Comparison of ENCODE assay signal across 1 cellular context in the genomic region with DNA sequence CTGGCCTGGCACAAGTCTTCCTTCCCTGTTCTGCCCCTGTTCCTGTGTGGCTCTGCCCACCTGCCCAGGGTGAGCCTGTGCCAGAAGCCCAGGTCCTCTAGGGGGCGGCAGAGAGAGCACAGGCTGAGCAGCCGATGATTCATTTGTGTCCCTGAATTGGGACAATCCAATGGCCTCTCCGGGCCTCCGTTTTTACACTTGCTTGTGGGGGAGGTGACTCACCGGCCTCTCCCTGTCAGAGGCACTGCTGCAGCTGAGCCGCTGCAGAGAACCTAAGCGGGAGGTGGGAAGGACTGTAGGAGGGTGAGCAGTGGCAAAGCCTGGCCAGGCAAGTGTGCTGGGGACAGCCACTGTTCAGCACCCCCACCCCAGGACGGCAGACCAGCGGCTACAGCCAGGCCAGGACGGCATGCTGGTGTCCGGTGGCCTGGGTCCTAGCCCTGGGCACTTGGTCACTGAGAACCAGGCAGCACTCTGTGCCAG.
TF ChIP-seq lines count a peak whose summit lies in the region.

No MANE protein-coding gene starts in this region.

TF ChIP-seq in H1, 55 proteins besides CTCF, POLR2A, EP300 and RAD21 (continued from another document):
- TF ChIP-seq ATF2 (IDR thresholded peaks at IDR 0.05; ENCODE audit: low read length): peak; percentile 61; the same call in 1 of the 2 replicates
- no peak for TF ChIP-seq CHD2 (IDR thresholded peaks at IDR 0.05; ENCODE audit: low read length)
- TF ChIP-seq RBBP5 (IDR thresholded peaks at IDR 0.05; ENCODE audit: borderline replicate concordance, low read depth, low read length): no peak
- peak; percentile 43; the same call in 1 of the 2 replicates for TF ChIP-seq JUN (IDR thresholded peaks at IDR 0.05; ENCODE audit: low read depth, low read length)
- no peak for TF ChIP-seq SUZ12 (IDR thresholded peaks at IDR 0.05; ENCODE audit: low read length)
- TF ChIP-seq KDM1A (IDR thresholded peaks at IDR 0.05; ENCODE audit: borderline replicate concordance, low read length): no peak
- TF ChIP-seq BACH1 (IDR thresholded peaks at IDR 0.05; ENCODE audit: low read length): no peak
- TF ChIP-seq TAF1 (IDR thresholded peaks at IDR 0.05; ENCODE audit: low read depth, low read length): 0 out of 2 replicates have a peak, but pooled peaks have one; percentile 21
- no peak for TF ChIP-seq SIX5 (IDR thresholded peaks at IDR 0.05; ENCODE audit: low read depth, low read length)
- no peak for TF ChIP-seq SAP30 (IDR thresholded peaks at IDR 0.05; ENCODE audit: insufficient read depth, insufficient replicate concordance, low read length)
- TF ChIP-seq, protein P1, sequence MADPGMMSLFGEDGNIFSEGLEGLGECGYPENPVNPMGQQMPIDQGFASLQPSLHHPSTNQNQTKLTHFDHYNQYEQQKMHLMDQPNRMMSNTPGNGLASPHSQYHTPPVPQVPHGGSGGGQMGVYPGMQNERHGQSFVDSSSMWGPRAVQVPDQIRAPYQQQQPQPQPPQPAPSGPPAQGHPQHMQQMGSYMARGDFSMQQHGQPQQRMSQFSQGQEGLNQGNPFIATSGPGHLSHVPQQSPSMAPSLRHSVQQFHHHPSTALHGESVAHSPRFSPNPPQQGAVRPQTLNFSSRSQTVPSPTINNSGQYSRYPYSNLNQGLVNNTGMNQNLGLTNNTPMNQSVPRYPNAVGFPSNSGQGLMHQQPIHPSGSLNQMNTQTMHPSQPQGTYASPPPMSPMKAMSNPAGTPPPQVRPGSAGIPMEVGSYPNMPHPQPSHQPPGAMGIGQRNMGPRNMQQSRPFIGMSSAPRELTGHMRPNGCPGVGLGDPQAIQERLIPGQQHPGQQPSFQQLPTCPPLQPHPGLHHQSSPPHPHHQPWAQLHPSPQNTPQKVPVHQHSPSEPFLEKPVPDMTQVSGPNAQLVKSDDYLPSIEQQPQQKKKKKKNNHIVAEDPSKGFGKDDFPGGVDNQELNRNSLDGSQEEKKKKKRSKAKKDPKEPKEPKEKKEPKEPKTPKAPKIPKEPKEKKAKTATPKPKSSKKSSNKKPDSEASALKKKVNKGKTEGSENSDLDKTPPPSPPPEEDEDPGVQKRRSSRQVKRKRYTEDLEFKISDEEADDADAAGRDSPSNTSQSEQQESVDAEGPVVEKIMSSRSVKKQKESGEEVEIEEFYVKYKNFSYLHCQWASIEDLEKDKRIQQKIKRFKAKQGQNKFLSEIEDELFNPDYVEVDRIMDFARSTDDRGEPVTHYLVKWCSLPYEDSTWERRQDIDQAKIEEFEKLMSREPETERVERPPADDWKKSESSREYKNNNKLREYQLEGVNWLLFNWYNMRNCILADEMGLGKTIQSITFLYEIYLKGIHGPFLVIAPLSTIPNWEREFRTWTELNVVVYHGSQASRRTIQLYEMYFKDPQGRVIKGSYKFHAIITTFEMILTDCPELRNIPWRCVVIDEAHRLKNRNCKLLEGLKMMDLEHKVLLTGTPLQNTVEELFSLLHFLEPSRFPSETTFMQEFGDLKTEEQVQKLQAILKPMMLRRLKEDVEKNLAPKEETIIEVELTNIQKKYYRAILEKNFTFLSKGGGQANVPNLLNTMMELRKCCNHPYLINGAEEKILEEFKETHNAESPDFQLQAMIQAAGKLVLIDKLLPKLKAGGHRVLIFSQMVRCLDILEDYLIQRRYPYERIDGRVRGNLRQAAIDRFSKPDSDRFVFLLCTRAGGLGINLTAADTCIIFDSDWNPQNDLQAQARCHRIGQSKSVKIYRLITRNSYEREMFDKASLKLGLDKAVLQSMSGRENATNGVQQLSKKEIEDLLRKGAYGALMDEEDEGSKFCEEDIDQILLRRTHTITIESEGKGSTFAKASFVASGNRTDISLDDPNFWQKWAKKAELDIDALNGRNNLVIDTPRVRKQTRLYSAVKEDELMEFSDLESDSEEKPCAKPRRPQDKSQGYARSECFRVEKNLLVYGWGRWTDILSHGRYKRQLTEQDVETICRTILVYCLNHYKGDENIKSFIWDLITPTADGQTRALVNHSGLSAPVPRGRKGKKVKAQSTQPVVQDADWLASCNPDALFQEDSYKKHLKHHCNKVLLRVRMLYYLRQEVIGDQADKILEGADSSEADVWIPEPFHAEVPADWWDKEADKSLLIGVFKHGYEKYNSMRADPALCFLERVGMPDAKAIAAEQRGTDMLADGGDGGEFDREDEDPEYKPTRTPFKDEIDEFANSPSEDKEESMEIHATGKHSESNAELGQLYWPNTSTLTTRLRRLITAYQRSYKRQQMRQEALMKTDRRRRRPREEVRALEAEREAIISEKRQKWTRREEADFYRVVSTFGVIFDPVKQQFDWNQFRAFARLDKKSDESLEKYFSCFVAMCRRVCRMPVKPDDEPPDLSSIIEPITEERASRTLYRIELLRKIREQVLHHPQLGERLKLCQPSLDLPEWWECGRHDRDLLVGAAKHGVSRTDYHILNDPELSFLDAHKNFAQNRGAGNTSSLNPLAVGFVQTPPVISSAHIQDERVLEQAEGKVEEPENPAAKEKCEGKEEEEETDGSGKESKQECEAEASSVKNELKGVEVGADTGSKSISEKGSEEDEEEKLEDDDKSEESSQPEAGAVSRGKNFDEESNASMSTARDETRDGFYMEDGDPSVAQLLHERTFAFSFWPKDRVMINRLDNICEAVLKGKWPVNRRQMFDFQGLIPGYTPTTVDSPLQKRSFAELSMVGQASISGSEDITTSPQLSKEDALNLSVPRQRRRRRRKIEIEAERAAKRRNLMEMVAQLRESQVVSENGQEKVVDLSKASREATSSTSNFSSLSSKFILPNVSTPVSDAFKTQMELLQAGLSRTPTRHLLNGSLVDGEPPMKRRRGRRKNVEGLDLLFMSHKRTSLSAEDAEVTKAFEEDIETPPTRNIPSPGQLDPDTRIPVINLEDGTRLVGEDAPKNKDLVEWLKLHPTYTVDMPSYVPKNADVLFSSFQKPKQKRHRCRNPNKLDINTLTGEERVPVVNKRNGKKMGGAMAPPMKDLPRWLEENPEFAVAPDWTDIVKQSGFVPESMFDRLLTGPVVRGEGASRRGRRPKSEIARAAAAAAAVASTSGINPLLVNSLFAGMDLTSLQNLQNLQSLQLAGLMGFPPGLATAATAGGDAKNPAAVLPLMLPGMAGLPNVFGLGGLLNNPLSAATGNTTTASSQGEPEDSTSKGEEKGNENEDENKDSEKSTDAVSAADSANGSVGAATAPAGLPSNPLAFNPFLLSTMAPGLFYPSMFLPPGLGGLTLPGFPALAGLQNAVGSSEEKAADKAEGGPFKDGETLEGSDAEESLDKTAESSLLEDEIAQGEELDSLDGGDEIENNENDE (IDR thresholded peaks at IDR 0.05; ENCODE audit: insufficient replicate concordance, low read length): no peak
- TF ChIP-seq SIN3A (conservative IDR thresholded peaks at IDR 0.05 in 1 of 2, IDR thresholded peaks at IDR 0.05 in 1 of 2; ENCODE audit: low read depth in 1 of 2, low read length in 2 of 2): peak in 1 of 2 experiments; percentile 52; a peak in 1 of 4 replicates
- no peak for TF ChIP-seq RXRA (IDR thresholded peaks at IDR 0.05; ENCODE audit: insufficient read depth, low read depth, low read length)
- TF ChIP-seq, protein P2, sequence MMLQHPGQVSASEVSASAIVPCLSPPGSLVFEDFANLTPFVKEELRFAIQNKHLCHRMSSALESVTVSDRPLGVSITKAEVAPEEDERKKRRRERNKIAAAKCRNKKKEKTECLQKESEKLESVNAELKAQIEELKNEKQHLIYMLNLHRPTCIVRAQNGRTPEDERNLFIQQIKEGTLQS (IDR thresholded peaks at IDR 0.05; ENCODE audit: insufficient read depth, low read depth, low read length): peak; percentile 44; the same call in 1 of the 2 replicates
- no peak for TF ChIP-seq TEAD4 (IDR thresholded peaks at IDR 0.05; ENCODE audit: low read depth, low read length)
- no peak for TF ChIP-seq CTBP2 (IDR thresholded peaks at IDR 0.05; ENCODE audit: borderline replicate concordance, insufficient read depth, insufficient read length, low read length)
- TF ChIP-seq JUND (IDR thresholded peaks at IDR 0.05; ENCODE audit: low read length): peak; percentile 95
- TF ChIP-seq HDAC2 (IDR thresholded peaks at IDR 0.05; ENCODE audit: borderline replicate concordance in 1 of 2, low read depth in 2 of 2, low read length in 2 of 2): no peak
- peak; percentile 6; the same call in 1 of the 2 replicates for TF ChIP-seq CREB1 (IDR thresholded peaks at IDR 0.05)
- peak; percentile 63; the same call in 1 of the 2 replicates for TF ChIP-seq YY1 (IDR thresholded peaks at IDR 0.05; ENCODE audit: low read depth, low read length)
- TF ChIP-seq USF2 (IDR thresholded peaks at IDR 0.05; ENCODE audit: low read length): no peak
- TF ChIP-seq GABPA (IDR thresholded peaks at IDR 0.05; ENCODE audit: borderline replicate concordance, insufficient read depth, low read length): peak; percentile 68; the same call in 1 of the 2 replicates
- TF ChIP-seq EGR1 (IDR thresholded peaks at IDR 0.05; ENCODE audit: borderline replicate concordance, low read depth, low read length): 0 out of 2 replicates have a peak, but pooled peaks have one; percentile 42
- TF ChIP-seq TAF7 (optimal IDR thresholded peaks at IDR 0.05; ENCODE audit: borderline replicate concordance, low read depth, low read length): no peak
- no peak for TF ChIP-seq FOSL1 (IDR thresholded peaks at IDR 0.05; ENCODE audit: insufficient read depth, low read depth, low read length)
- no peak for TF ChIP-seq ASH2L (IDR thresholded peaks at IDR 0.05; ENCODE audit: low read length)
- TF ChIP-seq CHD1 (IDR thresholded peaks at IDR 0.05; ENCODE audit: low read depth, low read length): no peak
- no peak for TF ChIP-seq MAFK (IDR thresholded peaks at IDR 0.05; ENCODE audit: low read depth, low read length)
- TF ChIP-seq ZNF274 (IDR thresholded peaks at IDR 0.05; ENCODE audit: borderline replicate concordance, extremely low read depth, low read length): no peak
